In genomic region chr11:129543515-129544290, GRCh38 we compare ENCODE assay signal across 31 cellular contexts.
DNase-seq lines count a peak whose midpoint lies in the region; ATAC-seq, FAIRE-seq and TF ChIP-seq lines count a peak whose summit lies in the region.
"Had no signal": no experiment of that assay in that cellular context is flagged by ENCODE, and none has a peak within 500 bp of the region (broad histone marks: within the 10 kb centered on the region; RNA-seq: fewer than 3 reads in every experiment).

No MANE protein-coding gene starts in this region.

- DNase-seq in HepG2 (ENCODE audit: low spot score): no peak
- DNase-seq in right lobe of liver: no peak
- peak; percentile 98 for DNase-seq in A673 (ENCODE audit: low spot score)
- no peak for DNase-seq in Ammon's horn (ENCODE audit: low spot score)
- DNase-seq: 8988T; ACHN; AML-193; BE2C; C1 segment of cervical spinal cord; Caco-2; Calu3; CD4-positive, alpha-beta memory T cell; CD4-positive, alpha-beta T cell; CD4-positive, CD25-positive, alpha-beta regulatory T cell; CD8-positive, alpha-beta memory T cell; CD8-positive, alpha-beta T cell; COR-L47; DMS 273 treated with DMSO at 0.1 percent for 48 hours; DMS153; DMS53; DMS79; DMS79 treated with DMSO at 0.1 percent for 48 hours; DND-41; EL had no signal

- TF ChIP-seq POLR2A in HepG2 (IDR thresholded peaks at IDR 0.05; ENCODE audit: insufficient read depth in 1 of 2, low read depth in 2 of 2, low read length in 2 of 2) (no peak), right lobe of liver (IDR thresholded peaks at IDR 0.05) (no peak)

- H3K27me3 ChIP-seq in HepG2 (ENCODE audit: control insufficient read depth in 1 of 2, insufficient read depth in 2 of 2, low read length in 2 of 2) (no peaks in the 10 kb centered on the region; a peak in 1 of 5 replicates), right lobe of liver (no peaks in the 10 kb centered on the region), A673 (replicated peaks; ENCODE audit: insufficient read depth, low read depth, low read length, poor library complexity) (no peaks in the 10 kb centered on the region)
- H3K27me3 ChIP-seq: BE2C; BLaER1; BLaER1 treated with 17β-estradiol and CSF1 and Interleukin-3, amounts not matched to agents 10 nM and 100 nM had no signal

- H2AFZ ChIP-seq in HepG2 (ENCODE audit: low read length): no peak overlapping the region

- in situ Hi-C loops in HepG2 (cut with HindIII; ENCODE audit: extremely low pct_ligation_motif_present, low pct_unique_long_range_greater_than_20kb): no loop called here

- TF ChIP-seq CTCF in HepG2 (CRISPR knock-in tag; IDR thresholded peaks at IDR 0.05): no peak
- no peak for TF ChIP-seq CTCF in right lobe of liver (IDR thresholded peaks at IDR 0.05)
- no peak for TF ChIP-seq CTCF in A673 (conservative IDR thresholded peaks at IDR 0.05; ENCODE audit: low read depth, low read length)

- no peak overlapping the region for H3K4me3 ChIP-seq in HepG2 (replicated peaks in 1 of 3; ENCODE audit: insufficient read depth in 1 of 3, low read depth in 2 of 3, low read length in 3 of 3)
- no peak overlapping the region for H3K4me3 ChIP-seq in right lobe of liver
- H3K4me3 ChIP-seq in A673 (ENCODE audit: low read depth, low read length, poor library complexity, severe bottlenecking): peak overlapping the region; percentile 23
- H3K4me3 ChIP-seq: A549; BLaER1; BLaER1 treated with 17β-estradiol and CSF1 and Interleukin-3, amounts not matched to agents 10 nM and 100 nM had no signal

- CTCF ChIA-PET in HepG2 (lab: Yijun Ruan, JAX; ENCODE audit: low intra/inter-chr PET ratio, low total read pairs) (no interaction called here), A673 (lab: Charles Lee) (interaction anchor here (0.6 to 1.8 kb wide), 6 partner anchors 48 to 180 kb away, joined by 3 to 13 read pairs (median 5); partner anchors contain the start of gene BARX2)

- peaks cover 5% of the 10 kb centered on the region for H3K9me3 ChIP-seq in HepG2 (ENCODE audit: low read length)
- H3K9me3 ChIP-seq in right lobe of liver: no peaks in the 10 kb centered on the region
- H3K9me3 ChIP-seq in A673 (ENCODE audit: low read depth, low read length, poor library complexity, severe bottlenecking): peaks cover 9% of the 10 kb centered on the region
- H3K9me3 ChIP-seq: A549, BE2C had no signal

- H4K20me1 ChIP-seq in HepG2 (ENCODE audit: insufficient read depth, low read length): no peaks in the 10 kb centered on the region
- H4K20me1 ChIP-seq: BLaER1; BLaER1 treated with 17β-estradiol and CSF1 and Interleukin-3, amounts not matched to agents 10 nM and 100 nM had no signal

- H3K9ac ChIP-seq in HepG2 (ENCODE audit: insufficient read depth, low read depth, low read length): no peak overlapping the region
- H3K9ac ChIP-seq: BLaER1; BLaER1 treated with 17β-estradiol and CSF1 and Interleukin-3, amounts not matched to agents 10 nM and 100 nM had no signal

- H3K36me3 ChIP-seq in HepG2 (replicated peaks in 1 of 2; ENCODE audit: control insufficient read depth in 1 of 2, insufficient read depth in 2 of 2, low read length in 2 of 2) (no peaks in the 10 kb centered on the region), right lobe of liver (no peaks in the 10 kb centered on the region), A673 (ENCODE audit: insufficient read depth, low read length, poor library complexity, severe bottlenecking) (no peaks in the 10 kb centered on the region)
- H3K36me3 ChIP-seq: BE2C; BLaER1; BLaER1 treated with 17β-estradiol and CSF1 and Interleukin-3, amounts not matched to agents 10 nM and 100 nM had no signal

- no peak for TF ChIP-seq RAD21 in HepG2 (CRISPR knock-in tag; IDR thresholded peaks at IDR 0.05)

- POLR2A ChIA-PET in HepG2 (lab: Yijun Ruan, JAX) (no interaction called here), A673 (lab: Charles Lee; ENCODE audit: low non-redundant PET) (interaction anchor here (0.7 to 0.8 kb wide), 2 partner anchors 14 to 226 kb away, joined by 7 read pairs; no protein-coding TSS in a partner anchor)

- intact Hi-C loops in HepG2 (cut with micrococcal nuclease; ENCODE audit: unreplicated experiment) (no loop called here), right lobe of liver (cut with DNase I) (no loop called here), A673 (cut with micrococcal nuclease; ENCODE audit: unreplicated experiment) (loop anchor here (1.0 to 5.0 kb wide), 5 partner anchors 54 to 207 kb away; no protein-coding TSS in a partner anchor)

- WGBS in HepG2 (ENCODE audit: low lambda C conversion rate): 2% methylated on average over 3 of the region's 3 CpGs
- 44% methylated on average over 3 of the region's 3 CpGs for WGBS in right lobe of liver (ENCODE audit: insufficient coverage, low coverage, low lambda C conversion rate, missing lambda C conversion rate)

- no peak overlapping the region for H3K27ac ChIP-seq in HepG2 (ENCODE audit: extremely low read length, insufficient read depth, low read length)
- H3K27ac ChIP-seq in right lobe of liver: no peak overlapping the region
- H3K27ac ChIP-seq in A673 (ENCODE audit: low read depth, low read length, poor library complexity, severe bottlenecking): peak overlapping the region; percentile 97
- H3K27ac ChIP-seq: 22Rv1; A549; BLaER1; BLaER1 treated with 17β-estradiol and CSF1 and Interleukin-3, amounts not matched to agents 10 nM and 100 nM; C4-2B had no signal

- H3K4me1 ChIP-seq in HepG2 (ENCODE audit: insufficient read depth, low read length) (no peaks in the 10 kb centered on the region), right lobe of liver (no peaks in the 10 kb centered on the region), A673 (ENCODE audit: insufficient read depth, low read length, poor library complexity, severe bottlenecking) (peaks cover 43% of the 10 kb centered on the region)
- H3K4me1 ChIP-seq: A549; BE2C; BLaER1; BLaER1 treated with 17β-estradiol and CSF1 and Interleukin-3, amounts not matched to agents 10 nM and 100 nM had no signal

- BruUV-seq in HepG2 (replicated peaks; lab: Mats Ljungman, UMichigan): no TSS peak
- BruUV-seq in A673 (replicated peaks; lab: Mats Ljungman, UMichigan): no TSS peak

- no peak for FAIRE-seq in HepG2 (lab: Jason Lieb, UNC)
- FAIRE-seq: A204.1, A549, D721Med had no signal

- TF ChIP-seq EP300 in HepG2 (IDR thresholded peaks at IDR 0.05; ENCODE audit: low read depth in 2 of 2, low read length in 2 of 2) (no peak), HepG2 (CRISPR knock-in tag; IDR thresholded peaks at IDR 0.05; ENCODE audit: borderline replicate concordance) (no peak)

- H3K4me2 ChIP-seq in HepG2 (ENCODE audit: low read depth, low read length): no peak overlapping the region
- H3K4me2 ChIP-seq: A549; BLaER1; BLaER1 treated with 17β-estradiol and CSF1 and Interleukin-3, amounts not matched to agents 10 nM and 100 nM had no signal

- no peaks in the 10 kb centered on the region for H3K79me2 ChIP-seq in HepG2 (ENCODE audit: insufficient read depth, low read length)

- ATAC-seq in HepG2: no peak
- no peak for ATAC-seq in right lobe of liver
- ATAC-seq: A549; CD8-positive, alpha-beta T cell had no signal

TF ChIP-seq in HepG2, 621 proteins besides CTCF, POLR2A, EP300 and RAD21:
- TF ChIP-seq CEBPZ (IDR thresholded peaks at IDR 0.05; ENCODE audit: low read length) (no peak), HNRNPK (IDR thresholded peaks at IDR 0.05; ENCODE audit: low read depth, low read length, poor library complexity, severe bottlenecking) (peak; percentile 44)
